Comparison of ENCODE assay signal across 8 cellular contexts in the genomic region with DNA sequence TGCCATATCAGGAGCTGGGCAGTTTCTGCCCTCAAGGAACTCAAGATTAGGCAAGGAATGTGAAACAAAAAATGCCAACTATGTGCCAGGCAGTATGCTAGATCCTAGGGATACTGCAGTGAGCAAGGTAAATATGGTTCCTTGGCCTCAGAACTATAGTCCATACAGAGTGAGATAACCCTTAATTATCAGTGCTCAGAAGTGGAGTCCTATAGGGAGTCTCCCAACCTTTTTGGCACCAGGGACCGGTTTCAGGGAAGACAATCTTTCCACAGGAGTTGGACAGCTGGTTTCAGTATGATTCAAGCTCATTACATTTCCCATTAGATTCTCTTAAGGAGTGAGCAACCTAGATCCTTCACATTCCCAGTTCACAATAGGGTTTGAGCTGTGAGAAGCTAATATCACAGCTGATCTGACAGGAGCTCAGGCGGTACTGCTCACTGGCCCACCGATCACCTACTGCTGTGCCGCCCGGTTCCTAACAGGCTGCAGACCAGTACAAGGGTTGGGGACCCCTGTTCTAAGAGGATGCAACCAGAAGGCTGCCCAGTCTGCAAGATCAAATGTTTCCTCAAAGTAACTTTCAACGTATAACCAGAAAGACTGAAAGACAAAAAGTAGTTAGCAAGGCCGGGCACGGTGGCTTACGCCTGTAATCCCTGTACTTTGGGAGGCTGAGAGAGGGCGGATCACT. TPM values are rescaled to one million over a fixed set of nuclear protein-coding genes. Genes with fewer than 3 reads are reported as not detected.
A peak's percentile ranks its signal among the peaks of the same experiment; 100 is the strongest.
DNase-seq lines count a peak whose midpoint lies in the region; ATAC-seq, FAIRE-seq and TF ChIP-seq lines count a peak whose summit lies in the region.

No MANE protein-coding gene starts in this region.

- POLR2A ChIA-PET in CD8-positive, alpha-beta T cell (lab: Charles Lee) = interaction anchor here (1.0 to 2.4 kb wide), 5 partner anchors 14 to 512 kb away, joined by 3 to 19 read pairs (median 4); a partner anchor contains a TSS

- H3K4me2 ChIP-seq in Loucy (ENCODE audit: low read depth, low read length, poor library complexity, severe bottlenecking) = peak overlapping the region; percentile 86

- H3K4me1 Mint-ChIP-seq in CD8-positive, alpha-beta T cell (ENCODE audit: low read depth) = peaks cover 68% of the 10 kb centered on the region
- H3K4me1 Mint-ChIP-seq in natural killer cell = peaks cover 53 to 55% of the 10 kb centered on the region in 2 donors

- H3K4me1 ChIP-seq in CD8-positive, alpha-beta T cell (ENCODE audit: insufficient read depth, low read length) = peaks cover 44% of the 10 kb centered on the region
- peaks cover 43% of the 10 kb centered on the region for H3K4me1 ChIP-seq in Loucy (ENCODE audit: insufficient read depth, low read length, poor library complexity, severe bottlenecking)

- no peaks in the 10 kb centered on the region for H3F3A ChIP-seq in Loucy (ENCODE audit: low read depth)

- CTCF ChIA-PET in CD8-positive, alpha-beta T cell (lab: Charles Lee) = interaction anchor here (0.6 to 1.3 kb wide), 4 partner anchors 27 to 1505 kb away, joined by 3 to 6 read pairs (median 3); no protein-coding TSS in a partner anchor

- no peaks in the 10 kb centered on the region for H3K9me3 Mint-ChIP-seq in CD8-positive, alpha-beta T cell
- no peaks in the 10 kb centered on the region for H3K9me3 Mint-ChIP-seq in natural killer cell

- intact Hi-C loops in CD8-positive, alpha-beta T cell (cut with DNase I, micrococcal nuclease) = loop anchor here (2.0 to 10.0 kb wide), 7 partner anchors 39 to 613 kb away; a partner anchor contains a TSS
- intact Hi-C loops in natural killer cell (cut with micrococcal nuclease) = no loop called here

- no peak for DNase-seq in CD8-positive, alpha-beta T cell
- peak; percentile 57 for DNase-seq in bronchial epithelial cell (ENCODE audit: low read depth)
- no peak for DNase-seq in natural killer cell
- no peak for DNase-seq in GM13976 (ENCODE audit: low spot score)
- DNase-seq in NCI-H1417 treated with DMSO at 0.1 percent for 48 hours (lab: John Stamatoyannopoulos, UW) = no peak
- no peak for DNase-seq in NCI-H1436 (lab: John Stamatoyannopoulos, UW)

- no peaks in the 10 kb centered on the region for H3K27me3 ChIP-seq in CD8-positive, alpha-beta T cell (ENCODE audit: insufficient read depth, low read length)
- H3K27me3 ChIP-seq in Loucy (ENCODE audit: insufficient read depth, low read length, poor library complexity, severe bottlenecking) (no peaks in the 10 kb centered on the region), bronchial epithelial cell (ENCODE audit: control insufficient read depth, insufficient read depth, low read length) (no peaks in the 10 kb centered on the region)

- peak overlapping the region; percentile 100 for H3K27ac Mint-ChIP-seq in CD8-positive, alpha-beta T cell
- H3K27ac Mint-ChIP-seq in natural killer cell = peak overlapping the region; percentile 97 to 99

- no peak for ATAC-seq in CD8-positive, alpha-beta T cell
- ATAC-seq in natural killer cell (no peak), HG02981 (IDR thresholded peaks at IDR 0.05; ENCODE audit: unreplicated experiment) (no peak)

- peaks cover 49% of the 10 kb centered on the region for H3K36me3 Mint-ChIP-seq in CD8-positive, alpha-beta T cell
- no peaks in the 10 kb centered on the region for H3K36me3 Mint-ChIP-seq in natural killer cell

- H3K4me3 Mint-ChIP-seq in CD8-positive, alpha-beta T cell = peak overlapping the region; percentile 100
- peak overlapping the region; percentile 99 for H3K4me3 Mint-ChIP-seq in natural killer cell

- no peak overlapping the region for H3K27ac ChIP-seq in CD8-positive, alpha-beta T cell (ENCODE audit: low read depth, low read length)

- H3K9me3 ChIP-seq in CD8-positive, alpha-beta T cell (ENCODE audit: low read length) = no peaks in the 10 kb centered on the region
- H3K9me3 ChIP-seq in Loucy (ENCODE audit: insufficient read depth, low read depth, low read length) = no peaks in the 10 kb centered on the region

- H3K36me3 ChIP-seq in CD8-positive, alpha-beta T cell (ENCODE audit: insufficient read depth, low read length) = no peaks in the 10 kb centered on the region
- peaks cover 22% of the 10 kb centered on the region; the same call in 1 of the 2 replicates for H3K36me3 ChIP-seq in Loucy (ENCODE audit: insufficient read depth, low read length)
- peaks cover 1% of the 10 kb centered on the region for H3K36me3 ChIP-seq in bronchial epithelial cell (ENCODE audit: control insufficient read depth, insufficient read depth, low read length)

- H3K9me2 ChIP-seq in Loucy (replicated peaks; ENCODE audit: low read depth, low read length) = no peaks in the 10 kb centered on the region

- FAIRE-seq in bronchial epithelial cell (lab: Jason Lieb, UNC) = no peak

- peak overlapping the region; percentile 63 for H3K4me3 ChIP-seq in CD8-positive, alpha-beta T cell (ENCODE audit: low read depth, low read length)
- H3K4me3 ChIP-seq in Loucy (ENCODE audit: low read length, poor library complexity, severe bottlenecking) (peak overlapping the region; percentile 79), bronchial epithelial cell (ENCODE audit: low read depth, low read length) (peak overlapping the region; percentile 95)

- TF ChIP-seq CTCF in CD8-positive, alpha-beta T cell (IDR thresholded peaks at IDR 0.05) = no peak
- TF ChIP-seq CTCF in Loucy (conservative IDR thresholded peaks at IDR 0.05; ENCODE audit: low read length) = no peak
- TF ChIP-seq CTCF in bronchial epithelial cell (IDR thresholded peaks at IDR 0.05; ENCODE audit: insufficient read depth, low read length, severe bottlenecking) = no peak
- TF ChIP-seq CTCF in natural killer cell (IDR thresholded peaks at IDR 0.05) = no peak
- TF ChIP-seq CTCF in GM13976 (IDR thresholded peaks at IDR 0.05; ENCODE audit: borderline replicate concordance, control extremely low read depth, extremely low read depth, insufficient read depth, missing control alignments) = no peak

- peaks cover 37% of the 10 kb centered on the region for H4K20me1 ChIP-seq in Loucy (ENCODE audit: insufficient read depth, low read length, poor library complexity, severe bottlenecking)

- no peak overlapping the region for H2AFZ ChIP-seq in Loucy (ENCODE audit: low read length)

- peaks cover 64% of the 10 kb centered on the region for H3K79me2 ChIP-seq in Loucy (ENCODE audit: insufficient read depth, low read length)

- in situ Hi-C loops in GM13976 (cut with MboI; ENCODE audit: low sequenced_read_pairs, unreplicated experiment) = no loop called here

- no peaks in the 10 kb centered on the region for H3K27me3 Mint-ChIP-seq in CD8-positive, alpha-beta T cell (ENCODE audit: low read depth)
- H3K27me3 Mint-ChIP-seq in natural killer cell (ENCODE audit: low read depth in 2 of 2) = no peaks in the 10 kb centered on the region

- H3K9ac ChIP-seq in Loucy (ENCODE audit: low read depth, low read length, poor library complexity, severe bottlenecking) = peak overlapping the region; percentile 88

RNA-seq across cellular contexts. Expression of a gene that starts 1.7 kb away (rescaled TPM):
- 100 to 1,000 TPM; 142 to 148 TPM for total RNA-seq in CD8-positive, alpha-beta T cell
- 73.7 and 107 TPM in 2 replicates for total RNA-seq in bronchial epithelial cell
- 100 to 1,000 TPM; 102 to 131 (median 120) TPM for total RNA-seq in natural killer cell

RNA-seq across cellular contexts. Expression of a gene that starts 29.7 kb away (rescaled TPM):
- 10 to 100 TPM; 15.0 to 15.9 TPM for total RNA-seq in CD8-positive, alpha-beta T cell
- total RNA-seq in bronchial epithelial cell (19.5 and 29.7 TPM in 2 replicates), natural killer cell (10 to 100 TPM; 15.8 to 20.0 (median 17.6) TPM)

RNA-seq across cellular contexts. Expression of a gene that starts 30.3 kb away (rescaled TPM):
- total RNA-seq in CD8-positive, alpha-beta T cell = 1 to 10 TPM; 6.9 to 7.0 TPM
- total RNA-seq in bronchial epithelial cell (17.4 and 33.2 TPM in 2 replicates), natural killer cell (1 to 10 TPM; 4.3 to 8.9 (median 6.2) TPM)

RNA-seq across cellular contexts. Expression of a gene that starts 39.8 kb away (rescaled TPM):
- under 1 TPM in 1 of 2 experiments, not detected in 1; 0.19 TPM for total RNA-seq in CD8-positive, alpha-beta T cell
- total RNA-seq in bronchial epithelial cell (under 0.01 TPM in 2 replicates), natural killer cell (under 1 TPM in 2 of 3 donors, not detected in 1; 0.27 to 0.49 TPM)
